2 cellular contexts compared by ENCODE assay signal in genomic region chrX:118763489-118763888, GRCh38.
TF ChIP-seq lines count a peak whose summit lies in the region.

No MANE protein-coding gene starts in this region.

TF ChIP-seq in A549, 52 proteins besides CTCF, POLR2A, EP300 and RAD21 (continued from another document):
- TF ChIP-seq RARB (CRISPR knock-in tag; IDR thresholded peaks at IDR 0.05) (no peak), FOSB (CRISPR knock-in tag; IDR thresholded peaks at IDR 0.05) (no peak), CBX8 (IDR thresholded peaks at IDR 0.05) (no peak), POLR2AphosphoS2 (conservative IDR thresholded peaks at IDR 0.05; ENCODE audit: low read length) (no peak), RNF2 (IDR thresholded peaks at IDR 0.05; ENCODE audit: borderline replicate concordance, low read depth) (no peak), CEBPB (IDR thresholded peaks at IDR 0.05) (no peak), KDM1A (IDR thresholded peaks at IDR 0.05; ENCODE audit: low read depth) (peak; percentile 43; the same call in 1 of the 2 replicates), NR3C1 (IDR thresholded peaks at IDR 0.05) (no peak), RCOR1 (IDR thresholded peaks at IDR 0.05; ENCODE audit: low read depth, low read length) (no peak), MAFK (IDR thresholded peaks at IDR 0.05; ENCODE audit: partially characterized antibody) (no peak), CBX2 (IDR thresholded peaks at IDR 0.05; ENCODE audit: borderline replicate concordance, low read depth) (no peak), HDAC2 (IDR thresholded peaks at IDR 0.05) (peak; percentile 56; the same call in 1 of the 2 replicates), HEYL (CRISPR knock-in tag; IDR thresholded peaks at IDR 0.05) (no peak), KDM5A (IDR thresholded peaks at IDR 0.05) (no peak)
- TF ChIP-seq, protein P1, sequence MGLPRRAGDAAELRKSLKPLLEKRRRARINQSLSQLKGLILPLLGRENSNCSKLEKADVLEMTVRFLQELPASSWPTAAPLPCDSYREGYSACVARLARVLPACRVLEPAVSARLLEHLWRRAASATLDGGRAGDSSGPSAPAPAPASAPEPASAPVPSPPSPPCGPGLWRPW (IDR thresholded peaks at IDR 0.05), result no peak
- TF ChIP-seq, protein P2, sequence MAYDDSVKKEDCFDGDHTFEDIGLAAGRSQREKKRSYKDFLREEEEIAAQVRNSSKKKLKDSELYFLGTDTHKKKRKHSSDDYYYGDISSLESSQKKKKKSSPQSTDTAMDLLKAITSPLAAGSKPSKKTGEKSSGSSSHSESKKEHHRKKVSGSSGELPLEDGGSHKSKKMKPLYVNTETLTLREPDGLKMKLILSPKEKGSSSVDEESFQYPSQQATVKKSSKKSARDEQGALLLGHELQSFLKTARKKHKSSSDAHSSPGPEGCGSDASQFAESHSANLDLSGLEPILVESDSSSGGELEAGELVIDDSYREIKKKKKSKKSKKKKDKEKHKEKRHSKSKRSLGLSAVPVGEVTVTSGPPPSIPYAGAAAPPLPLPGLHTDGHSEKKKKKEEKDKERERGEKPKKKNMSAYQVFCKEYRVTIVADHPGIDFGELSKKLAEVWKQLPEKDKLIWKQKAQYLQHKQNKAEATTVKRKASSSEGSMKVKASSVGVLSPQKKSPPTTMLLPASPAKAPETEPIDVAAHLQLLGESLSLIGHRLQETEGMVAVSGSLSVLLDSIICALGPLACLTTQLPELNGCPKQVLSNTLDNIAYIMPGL (CRISPR knock-in tag; IDR thresholded peaks at IDR 0.05; ENCODE audit: borderline replicate concordance), result no peak

TF ChIP-seq in K562, 482 proteins besides CTCF, POLR2A, EP300 and RAD21 (continued from another document):
- TF ChIP-seq, protein P3, sequence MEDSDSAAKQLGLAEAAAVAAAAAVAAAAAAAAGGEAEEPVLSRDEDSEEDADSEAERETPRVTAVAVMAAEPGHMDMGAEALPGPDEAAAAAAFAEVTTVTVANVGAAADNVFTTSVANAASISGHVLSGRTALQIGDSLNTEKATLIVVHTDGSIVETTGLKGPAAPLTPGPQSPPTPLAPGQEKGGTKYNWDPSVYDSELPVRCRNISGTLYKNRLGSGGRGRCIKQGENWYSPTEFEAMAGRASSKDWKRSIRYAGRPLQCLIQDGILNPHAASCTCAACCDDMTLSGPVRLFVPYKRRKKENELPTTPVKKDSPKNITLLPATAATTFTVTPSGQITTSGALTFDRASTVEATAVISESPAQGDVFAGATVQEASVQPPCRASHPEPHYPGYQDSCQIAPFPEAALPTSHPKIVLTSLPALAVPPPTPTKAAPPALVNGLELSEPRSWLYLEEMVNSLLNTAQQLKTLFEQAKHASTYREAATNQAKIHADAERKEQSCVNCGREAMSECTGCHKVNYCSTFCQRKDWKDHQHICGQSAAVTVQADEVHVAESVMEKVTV (CRISPR knock-in tag; IDR thresholded peaks at IDR 0.05), result no peak
- TF ChIP-seq ZFP36 (IDR thresholded peaks at IDR 0.05; ENCODE audit: low read depth, low read length, partially characterized antibody), result peak; percentile 76
- peak; percentile 99 for TF ChIP-seq RBM25 (IDR thresholded peaks at IDR 0.05; ENCODE audit: low read depth, low read length, severe bottlenecking)
- TF ChIP-seq, protein P4, sequence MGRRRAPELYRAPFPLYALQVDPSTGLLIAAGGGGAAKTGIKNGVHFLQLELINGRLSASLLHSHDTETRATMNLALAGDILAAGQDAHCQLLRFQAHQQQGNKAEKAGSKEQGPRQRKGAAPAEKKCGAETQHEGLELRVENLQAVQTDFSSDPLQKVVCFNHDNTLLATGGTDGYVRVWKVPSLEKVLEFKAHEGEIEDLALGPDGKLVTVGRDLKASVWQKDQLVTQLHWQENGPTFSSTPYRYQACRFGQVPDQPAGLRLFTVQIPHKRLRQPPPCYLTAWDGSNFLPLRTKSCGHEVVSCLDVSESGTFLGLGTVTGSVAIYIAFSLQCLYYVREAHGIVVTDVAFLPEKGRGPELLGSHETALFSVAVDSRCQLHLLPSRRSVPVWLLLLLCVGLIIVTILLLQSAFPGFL (CRISPR knock-in tag; IDR thresholded peaks at IDR 0.05), result no peak
